Comparison of ENCODE assay signal across 1 cellular context in the genomic region with DNA sequence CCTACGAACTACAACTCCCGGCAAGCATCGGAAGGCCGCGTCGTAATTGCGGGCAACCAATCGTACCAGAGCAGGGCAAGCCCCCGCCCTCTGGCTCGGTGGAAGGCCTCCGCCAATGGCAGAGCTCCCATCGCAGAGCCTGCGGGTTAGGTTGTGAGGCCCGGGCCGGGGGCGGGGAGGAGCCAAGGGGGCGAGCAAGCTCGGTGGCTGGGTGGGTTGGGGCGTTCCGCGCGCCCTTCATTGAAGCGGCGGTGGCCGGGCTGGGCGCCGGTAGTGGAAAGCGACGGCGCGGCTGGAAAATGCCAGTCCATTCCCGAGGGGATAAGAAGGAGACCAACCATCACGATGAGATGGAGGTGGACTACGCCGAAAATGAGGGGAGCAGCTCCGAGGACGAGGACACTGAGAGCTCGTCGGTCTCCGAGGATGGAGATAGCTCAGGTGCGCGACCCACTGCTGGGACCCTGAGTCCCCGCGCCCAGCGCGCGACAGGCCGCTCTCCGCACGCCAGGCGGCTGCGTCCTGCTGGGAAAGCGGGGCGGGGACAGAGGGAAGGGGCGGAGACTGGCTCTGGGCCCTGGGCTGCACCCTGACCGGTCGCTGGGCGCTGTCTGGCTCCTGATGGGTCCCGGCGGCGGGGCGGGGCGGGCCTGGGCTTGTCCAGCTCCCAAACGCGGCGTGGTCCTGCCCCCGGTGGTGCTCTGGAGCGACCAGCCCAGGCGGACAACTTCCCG.
TF ChIP-seq lines count a peak whose summit lies in the region.

Gene BRMS1L (plus strand): TSS at position 121 of the 734 bp plus-strand sequence. CDS start 179 bp downstream, at position 300.

TF ChIP-seq in GM12878, 131 proteins besides CTCF, POLR2A, EP300 and RAD21 (continued from another document):
- TF ChIP-seq KAT2A (conservative IDR thresholded peaks at IDR 0.05; ENCODE audit: control insufficient read depth, low read depth, low read length) (no peak), SKIL (IDR thresholded peaks at IDR 0.05; ENCODE audit: low read depth, poor library complexity, severe bottlenecking) (no peak), RELA (IDR thresholded peaks at IDR 0.05; ENCODE audit: borderline replicate concordance, partially characterized antibody) (no peak), ZNF622 (IDR thresholded peaks at IDR 0.05) (peak; percentile 57), TCF7 (IDR thresholded peaks at IDR 0.05; ENCODE audit: borderline replicate concordance) (no peak), NR2C1 (IDR thresholded peaks at IDR 0.05) (no peak), REST (IDR thresholded peaks at IDR 0.05; ENCODE audit: low read depth, low read length) (no peak), HCFC1 (IDR thresholded peaks at IDR 0.05; ENCODE audit: low read length) (no peak), SUPT20H (IDR thresholded peaks at IDR 0.05; ENCODE audit: borderline replicate concordance, control insufficient read depth, low read depth, low read length) (no peak), ATF3 (IDR thresholded peaks at IDR 0.05; ENCODE audit: borderline replicate concordance, extremely low read depth, low read depth, low read length) (no peak), MAX (IDR thresholded peaks at IDR 0.05; ENCODE audit: low read depth, low read length) (no peak; the same call in 1 of the 2 replicates), IRF3 (IDR thresholded peaks at IDR 0.05) (peak; percentile 50; the same call in 1 of the 2 replicates), CREB1 (IDR thresholded peaks at IDR 0.05; ENCODE audit: low read depth) (peak; percentile 98)
